ENCODE assay signal across 1 cellular context in the genomic region with DNA sequence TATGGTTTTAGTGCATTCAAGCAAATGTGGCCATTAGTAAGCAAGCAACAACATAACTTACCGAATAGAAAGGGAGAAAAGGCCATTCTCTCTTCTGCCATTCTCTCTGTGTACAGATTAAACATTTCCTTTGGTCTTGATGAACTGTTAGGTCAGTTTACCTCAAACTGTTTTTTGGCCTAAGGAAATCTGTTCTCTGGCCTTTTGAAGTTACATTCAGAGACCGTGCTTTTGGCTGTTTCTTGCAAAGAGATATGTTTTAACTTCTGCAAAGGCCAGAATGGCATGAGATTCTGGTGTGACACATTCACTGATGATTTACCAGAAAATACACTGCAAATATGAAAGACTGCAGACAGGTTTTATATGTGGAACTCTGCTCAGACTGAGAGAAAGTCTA.
A peak's percentile ranks its signal among the peaks of the same experiment; 100 is the strongest.
TF ChIP-seq lines count a peak whose summit lies in the region.

No MANE protein-coding gene starts in this region.

TF ChIP-seq in HepG2, 621 proteins besides CTCF, POLR2A, EP300 and RAD21 (continued from another document and continues in another):
- TF ChIP-seq, protein P1, sequence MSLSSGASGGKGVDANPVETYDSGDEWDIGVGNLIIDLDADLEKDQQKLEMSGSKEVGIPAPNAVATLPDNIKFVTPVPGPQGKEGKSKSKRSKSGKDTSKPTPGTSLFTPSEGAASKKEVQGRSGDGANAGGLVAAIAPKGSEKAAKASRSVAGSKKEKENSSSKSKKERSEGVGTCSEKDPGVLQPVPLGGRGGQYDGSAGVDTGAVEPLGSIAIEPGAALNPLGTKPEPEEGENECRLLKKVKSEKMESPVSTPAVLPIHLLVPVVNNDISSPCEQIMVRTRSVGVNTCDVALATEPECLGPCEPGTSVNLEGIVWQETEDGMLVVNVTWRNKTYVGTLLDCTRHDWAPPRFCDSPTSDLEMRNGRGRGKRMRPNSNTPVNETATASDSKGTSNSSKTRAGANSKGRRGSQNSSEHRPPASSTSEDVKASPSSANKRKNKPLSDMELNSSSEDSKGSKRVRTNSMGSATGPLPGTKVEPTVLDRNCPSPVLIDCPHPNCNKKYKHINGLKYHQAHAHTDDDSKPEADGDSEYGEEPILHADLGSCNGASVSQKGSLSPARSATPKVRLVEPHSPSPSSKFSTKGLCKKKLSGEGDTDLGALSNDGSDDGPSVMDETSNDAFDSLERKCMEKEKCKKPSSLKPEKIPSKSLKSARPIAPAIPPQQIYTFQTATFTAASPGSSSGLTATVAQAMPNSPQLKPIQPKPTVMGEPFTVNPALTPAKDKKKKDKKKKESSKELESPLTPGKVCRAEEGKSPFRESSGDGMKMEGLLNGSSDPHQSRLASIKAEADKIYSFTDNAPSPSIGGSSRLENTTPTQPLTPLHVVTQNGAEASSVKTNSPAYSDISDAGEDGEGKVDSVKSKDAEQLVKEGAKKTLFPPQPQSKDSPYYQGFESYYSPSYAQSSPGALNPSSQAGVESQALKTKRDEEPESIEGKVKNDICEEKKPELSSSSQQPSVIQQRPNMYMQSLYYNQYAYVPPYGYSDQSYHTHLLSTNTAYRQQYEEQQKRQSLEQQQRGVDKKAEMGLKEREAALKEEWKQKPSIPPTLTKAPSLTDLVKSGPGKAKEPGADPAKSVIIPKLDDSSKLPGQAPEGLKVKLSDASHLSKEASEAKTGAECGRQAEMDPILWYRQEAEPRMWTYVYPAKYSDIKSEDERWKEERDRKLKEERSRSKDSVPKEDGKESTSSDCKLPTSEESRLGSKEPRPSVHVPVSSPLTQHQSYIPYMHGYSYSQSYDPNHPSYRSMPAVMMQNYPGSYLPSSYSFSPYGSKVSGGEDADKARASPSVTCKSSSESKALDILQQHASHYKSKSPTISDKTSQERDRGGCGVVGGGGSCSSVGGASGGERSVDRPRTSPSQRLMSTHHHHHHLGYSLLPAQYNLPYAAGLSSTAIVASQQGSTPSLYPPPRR (CRISPR knock-in tag; IDR thresholded peaks at IDR 0.05; ENCODE audit: borderline replicate concordance), result peak; percentile 38; the same call in 1 of the 2 replicates
- 0 out of 2 replicates have a peak, but pooled peaks have one; percentile 22 for TF ChIP-seq ISL2 (CRISPR knock-in tag; IDR thresholded peaks at IDR 0.05)
- TF ChIP-seq ZFX (CRISPR knock-in tag; IDR thresholded peaks at IDR 0.05; ENCODE audit: low read depth), result peak; percentile 29; the same call in 1 of the 2 replicates
- TF ChIP-seq TCF7 (IDR thresholded peaks at IDR 0.05; ENCODE audit: low read depth), result peak; percentile 66
- TF ChIP-seq GZF1 (CRISPR knock-in tag; IDR thresholded peaks at IDR 0.05), result no peak
- TF ChIP-seq HNRNPL (IDR thresholded peaks at IDR 0.05; ENCODE audit: low read depth, low read length), result no peak
- no peak for TF ChIP-seq FOXP1 (IDR thresholded peaks at IDR 0.05)
- peak; percentile 70; the same call in 1 of the 2 replicates for TF ChIP-seq FOXP1 (CRISPR knock-in tag; IDR thresholded peaks at IDR 0.05)
- TF ChIP-seq, protein P2, sequence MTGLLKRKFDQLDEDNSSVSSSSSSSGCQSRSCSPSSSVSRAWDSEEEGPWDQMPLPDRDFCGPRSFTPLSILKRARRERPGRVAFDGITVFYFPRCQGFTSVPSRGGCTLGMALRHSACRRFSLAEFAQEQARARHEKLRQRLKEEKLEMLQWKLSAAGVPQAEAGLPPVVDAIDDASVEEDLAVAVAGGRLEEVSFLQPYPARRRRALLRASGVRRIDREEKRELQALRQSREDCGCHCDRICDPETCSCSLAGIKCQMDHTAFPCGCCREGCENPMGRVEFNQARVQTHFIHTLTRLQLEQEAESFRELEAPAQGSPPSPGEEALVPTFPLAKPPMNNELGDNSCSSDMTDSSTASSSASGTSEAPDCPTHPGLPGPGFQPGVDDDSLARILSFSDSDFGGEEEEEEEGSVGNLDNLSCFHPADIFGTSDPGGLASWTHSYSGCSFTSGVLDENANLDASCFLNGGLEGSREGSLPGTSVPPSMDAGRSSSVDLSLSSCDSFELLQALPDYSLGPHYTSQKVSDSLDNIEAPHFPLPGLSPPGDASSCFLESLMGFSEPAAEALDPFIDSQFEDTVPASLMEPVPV (CRISPR knock-in tag; IDR thresholded peaks at IDR 0.05), result no peak
- TF ChIP-seq, protein P3, sequence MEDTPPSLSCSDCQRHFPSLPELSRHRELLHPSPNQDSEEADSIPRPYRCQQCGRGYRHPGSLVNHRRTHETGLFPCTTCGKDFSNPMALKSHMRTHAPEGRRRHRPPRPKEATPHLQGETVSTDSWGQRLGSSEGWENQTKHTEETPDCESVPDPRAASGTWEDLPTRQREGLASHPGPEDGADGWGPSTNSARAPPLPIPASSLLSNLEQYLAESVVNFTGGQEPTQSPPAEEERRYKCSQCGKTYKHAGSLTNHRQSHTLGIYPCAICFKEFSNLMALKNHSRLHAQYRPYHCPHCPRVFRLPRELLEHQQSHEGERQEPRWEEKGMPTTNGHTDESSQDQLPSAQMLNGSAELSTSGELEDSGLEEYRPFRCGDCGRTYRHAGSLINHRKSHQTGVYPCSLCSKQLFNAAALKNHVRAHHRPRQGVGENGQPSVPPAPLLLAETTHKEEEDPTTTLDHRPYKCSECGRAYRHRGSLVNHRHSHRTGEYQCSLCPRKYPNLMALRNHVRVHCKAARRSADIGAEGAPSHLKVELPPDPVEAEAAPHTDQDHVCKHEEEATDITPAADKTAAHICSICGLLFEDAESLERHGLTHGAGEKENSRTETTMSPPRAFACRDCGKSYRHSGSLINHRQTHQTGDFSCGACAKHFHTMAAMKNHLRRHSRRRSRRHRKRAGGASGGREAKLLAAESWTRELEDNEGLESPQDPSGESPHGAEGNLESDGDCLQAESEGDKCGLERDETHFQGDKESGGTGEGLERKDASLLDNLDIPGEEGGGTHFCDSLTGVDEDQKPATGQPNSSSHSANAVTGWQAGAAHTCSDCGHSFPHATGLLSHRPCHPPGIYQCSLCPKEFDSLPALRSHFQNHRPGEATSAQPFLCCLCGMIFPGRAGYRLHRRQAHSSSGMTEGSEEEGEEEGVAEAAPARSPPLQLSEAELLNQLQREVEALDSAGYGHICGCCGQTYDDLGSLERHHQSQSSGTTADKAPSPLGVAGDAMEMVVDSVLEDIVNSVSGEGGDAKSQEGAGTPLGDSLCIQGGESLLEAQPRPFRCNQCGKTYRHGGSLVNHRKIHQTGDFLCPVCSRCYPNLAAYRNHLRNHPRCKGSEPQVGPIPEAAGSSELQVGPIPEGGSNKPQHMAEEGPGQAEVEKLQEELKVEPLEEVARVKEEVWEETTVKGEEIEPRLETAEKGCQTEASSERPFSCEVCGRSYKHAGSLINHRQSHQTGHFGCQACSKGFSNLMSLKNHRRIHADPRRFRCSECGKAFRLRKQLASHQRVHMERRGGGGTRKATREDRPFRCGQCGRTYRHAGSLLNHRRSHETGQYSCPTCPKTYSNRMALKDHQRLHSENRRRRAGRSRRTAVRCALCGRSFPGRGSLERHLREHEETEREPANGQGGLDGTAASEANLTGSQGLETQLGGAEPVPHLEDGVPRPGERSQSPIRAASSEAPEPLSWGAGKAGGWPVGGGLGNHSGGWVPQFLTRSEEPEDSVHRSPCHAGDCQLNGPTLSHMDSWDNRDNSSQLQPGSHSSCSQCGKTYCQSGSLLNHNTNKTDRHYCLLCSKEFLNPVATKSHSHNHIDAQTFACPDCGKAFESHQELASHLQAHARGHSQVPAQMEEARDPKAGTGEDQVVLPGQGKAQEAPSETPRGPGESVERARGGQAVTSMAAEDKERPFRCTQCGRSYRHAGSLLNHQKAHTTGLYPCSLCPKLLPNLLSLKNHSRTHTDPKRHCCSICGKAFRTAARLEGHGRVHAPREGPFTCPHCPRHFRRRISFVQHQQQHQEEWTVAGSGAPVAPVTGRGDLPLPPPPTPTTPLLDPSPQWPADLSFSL (CRISPR knock-in tag; IDR thresholded peaks at IDR 0.05), result no peak
- TF ChIP-seq BRF2 (CRISPR knock-in tag; IDR thresholded peaks at IDR 0.05), result no peak
- TF ChIP-seq, protein P4, sequence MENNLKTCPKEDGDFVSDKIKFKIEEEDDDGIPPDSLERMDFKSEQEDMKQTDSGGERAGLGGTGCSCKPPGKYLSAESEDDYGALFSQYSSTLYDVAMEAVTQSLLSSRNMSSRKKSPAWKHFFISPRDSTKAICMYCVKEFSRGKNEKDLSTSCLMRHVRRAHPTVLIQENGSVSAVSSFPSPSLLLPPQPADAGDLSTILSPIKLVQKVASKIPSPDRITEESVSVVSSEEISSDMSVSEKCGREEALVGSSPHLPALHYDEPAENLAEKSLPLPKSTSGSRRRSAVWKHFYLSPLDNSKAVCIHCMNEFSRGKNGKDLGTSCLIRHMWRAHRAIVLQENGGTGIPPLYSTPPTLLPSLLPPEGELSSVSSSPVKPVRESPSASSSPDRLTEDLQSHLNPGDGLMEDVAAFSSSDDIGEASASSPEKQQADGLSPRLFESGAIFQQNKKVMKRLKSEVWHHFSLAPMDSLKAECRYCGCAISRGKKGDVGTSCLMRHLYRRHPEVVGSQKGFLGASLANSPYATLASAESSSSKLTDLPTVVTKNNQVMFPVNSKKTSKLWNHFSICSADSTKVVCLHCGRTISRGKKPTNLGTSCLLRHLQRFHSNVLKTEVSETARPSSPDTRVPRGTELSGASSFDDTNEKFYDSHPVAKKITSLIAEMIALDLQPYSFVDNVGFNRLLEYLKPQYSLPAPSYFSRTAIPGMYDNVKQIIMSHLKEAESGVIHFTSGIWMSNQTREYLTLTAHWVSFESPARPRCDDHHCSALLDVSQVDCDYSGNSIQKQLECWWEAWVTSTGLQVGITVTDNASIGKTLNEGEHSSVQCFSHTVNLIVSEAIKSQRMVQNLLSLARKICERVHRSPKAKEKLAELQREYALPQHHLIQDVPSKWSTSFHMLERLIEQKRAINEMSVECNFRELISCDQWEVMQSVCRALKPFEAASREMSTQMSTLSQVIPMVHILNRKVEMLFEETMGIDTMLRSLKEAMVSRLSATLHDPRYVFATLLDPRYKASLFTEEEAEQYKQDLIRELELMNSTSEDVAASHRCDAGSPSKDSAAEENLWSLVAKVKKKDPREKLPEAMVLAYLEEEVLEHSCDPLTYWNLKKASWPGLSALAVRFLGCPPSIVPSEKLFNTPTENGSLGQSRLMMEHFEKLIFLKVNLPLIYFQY (CRISPR knock-in tag; IDR thresholded peaks at IDR 0.05; ENCODE audit: borderline replicate concordance), result no peak
- TF ChIP-seq ZMYM4 (CRISPR knock-in tag; IDR thresholded peaks at IDR 0.05), result peak; percentile 44; the same call in 1 of the 2 replicates
- no peak for TF ChIP-seq HIVEP1 (CRISPR knock-in tag; IDR thresholded peaks at IDR 0.05)
- no peak for TF ChIP-seq SOX6 (IDR thresholded peaks at IDR 0.05)
- peak; percentile 61; the same call in 1 of the 2 replicates for TF ChIP-seq SOX6 (CRISPR knock-in tag; IDR thresholded peaks at IDR 0.05)
- TF ChIP-seq AHDC1 (CRISPR knock-in tag; IDR thresholded peaks at IDR 0.05; ENCODE audit: borderline replicate concordance), result peak; percentile 35; the same call in 1 of the 2 replicates
- TF ChIP-seq ZFP82 (CRISPR knock-in tag; IDR thresholded peaks at IDR 0.05; ENCODE audit: borderline replicate concordance), result no peak
- TF ChIP-seq RBFOX2 (IDR thresholded peaks at IDR 0.05; ENCODE audit: low read depth, low read length), result no peak
